24 cellular contexts compared by ENCODE assay signal in the genomic region with DNA sequence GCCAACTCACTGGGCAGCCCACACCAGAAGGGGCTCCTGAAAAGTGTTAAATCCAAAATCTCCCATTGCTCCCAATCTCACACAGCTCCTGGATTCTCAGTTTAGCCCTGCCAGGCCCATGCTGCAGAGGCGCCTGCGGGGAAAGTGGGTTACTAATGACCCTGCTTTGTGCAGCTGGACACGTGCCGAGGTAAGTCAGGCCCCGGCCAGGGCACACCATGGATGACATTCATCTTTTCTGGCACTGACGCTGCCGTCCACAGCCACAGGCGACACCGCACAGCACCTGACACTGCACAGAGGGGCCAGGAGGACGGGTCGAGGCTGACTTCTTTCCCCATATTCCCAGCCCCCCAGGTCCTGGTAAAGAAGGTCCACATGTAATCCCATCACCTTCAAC.
"Had no signal": no experiment of that assay in that cellular context is flagged by ENCODE, and none has a peak within 500 bp of the region (broad histone marks: within the 10 kb centered on the region; RNA-seq: fewer than 3 reads in every experiment).

No MANE protein-coding gene starts in this region.

- FAIRE-seq: astrocyte had no signal

- H3K27ac ChIP-seq: SJCRH30 had no signal

- H3K27me3 ChIP-seq: SJCRH30 had no signal

- H3K27me3 Mint-ChIP-seq: activated CD8-positive, alpha-beta memory T cell treated with anti-CD3 and anti-CD28 coated beads, Interleukin-2, amount 10 ng/mL, durations not matched to agents 7 days and 5 days; activated naive CD8-positive, alpha-beta T cell; activated T-cell treated with anti-CD3 and anti-CD28 coated beads, Interleukin-2, amount 50 U/mL, for 24 hours; brain had no signal

- H3K9me3 Mint-ChIP-seq: activated naive CD4-positive, alpha-beta T cell treated with anti-CD3 and anti-CD28 coated beads for 36 hours; activated T-cell treated with anti-CD3 and anti-CD28 coated beads, Interleukin-2, amount 50 U/mL, for 24 hours; activated T-helper 1 cell treated with anti-CD3 and anti-CD28 coated beads, Interleukin-12 subunit alpha, Interleukin-12 subunit beta, Interleukin-2, Interleukin-4 antibody, amounts not matched to agents 30 ng/mL and 10 ng/mL and 1 ng/mL, durations not matched to agents 14 hours and 24 hours and 36 hours; T-helper 1 cell treated with Interleukin-12 subunit alpha and Interleukin-12 subunit beta and Interleukin-4 antibody, amounts not matched to agents 30 μg/mL and 1 μg/mL, for 36 hours had no signal

- H3K4me1 Mint-ChIP-seq: activated CD8-positive, alpha-beta memory T cell treated with anti-CD3 and anti-CD28 coated beads, Interleukin-2, amount 10 ng/mL, durations not matched to agents 7 days and 5 days had no signal

- H3K4me3 ChIP-seq: SJCRH30 had no signal

- H3K9me3 ChIP-seq: SJCRH30 had no signal

- DNase-seq: activated CD4-positive, alpha-beta T cell treated with anti-CD3 and anti-CD28 coated beads for 4 hours; activated CD4-positive, alpha-beta T cell treated with anti-CD3 and anti-CD28 coated beads, Interleukin-2, amount 50 U/mL, for 48 hours; activated CD8-positive, alpha-beta memory T cell treated with anti-CD3 and anti-CD28 coated beads, Interleukin-2, amount 10 ng/mL, durations not matched to agents 7 days and 5 days; activated gamma-delta T cell; activated naive CD4-positive, alpha-beta T cell treated with anti-CD3 and anti-CD28 coated beads for 36 hours; activated T-cell treated with anti-CD3 and anti-CD28 coated beads, Interleukin-2, amount 50 U/mL, for 24 hours; amygdala; Kasumi-1; KBM-7; NCI-H1092; NCI-H1417; NCI-H1930; NCI-H2171; NCI-H2227 treated with DMSO at 0.1 percent for 48 hours; NCI-H446 treated with DMSO at 0.1 percent for 48 hours; NCI-H524 treated with DMSO at 0.1 percent for 48 hours; NCI-H748 treated with DMSO at 0.1 percent for 48 hours; SJCRH30 had no signal

- H3K27ac Mint-ChIP-seq: activated CD8-positive, alpha-beta memory T cell treated with anti-CD3 and anti-CD28 coated beads, Interleukin-2, amount 10 ng/mL, durations not matched to agents 7 days and 5 days; activated naive CD4-positive, alpha-beta T cell treated with anti-CD3 and anti-CD28 coated beads for 36 hours; activated naive CD8-positive, alpha-beta T cell; T-helper 1 cell treated with Interleukin-12 subunit alpha and Interleukin-12 subunit beta and Interleukin-4 antibody, amounts not matched to agents 30 μg/mL and 1 μg/mL, for 36 hours had no signal

- H3K4me3 Mint-ChIP-seq: activated CD8-positive, alpha-beta memory T cell treated with anti-CD3 and anti-CD28 coated beads, Interleukin-2, amount 10 ng/mL, durations not matched to agents 7 days and 5 days; activated naive CD4-positive, alpha-beta T cell treated with anti-CD3 and anti-CD28 coated beads for 36 hours; activated naive CD8-positive, alpha-beta T cell; activated T-cell treated with anti-CD3 and anti-CD28 coated beads, Interleukin-2, amount 50 U/mL, for 24 hours; activated T-helper 1 cell treated with anti-CD3 and anti-CD28 coated beads, Interleukin-12 subunit alpha, Interleukin-12 subunit beta, Interleukin-2, Interleukin-4 antibody, amounts not matched to agents 30 ng/mL and 10 ng/mL and 1 ng/mL, durations not matched to agents 14 hours and 24 hours and 36 hours; brain; T-helper 1 cell treated with Interleukin-12 subunit alpha and Interleukin-12 subunit beta and Interleukin-4 antibody, amounts not matched to agents 30 μg/mL and 1 μg/mL, for 36 hours had no signal

- H3K4me1 ChIP-seq: SJCRH30 had no signal

- ATAC-seq: activated CD4-positive, CD25-positive, alpha-beta regulatory T cell treated with anti-CD3 and anti-CD28 coated beads, Interleukin-2, amount 50 U/mL, for 24 hours; activated CD8-positive, alpha-beta memory T cell treated with anti-CD3 and anti-CD28 coated beads, Interleukin-2, amount 10 ng/mL, durations not matched to agents 7 days and 5 days had no signal
